ENCODE assay signal across 12 cellular contexts in the genomic region with DNA sequence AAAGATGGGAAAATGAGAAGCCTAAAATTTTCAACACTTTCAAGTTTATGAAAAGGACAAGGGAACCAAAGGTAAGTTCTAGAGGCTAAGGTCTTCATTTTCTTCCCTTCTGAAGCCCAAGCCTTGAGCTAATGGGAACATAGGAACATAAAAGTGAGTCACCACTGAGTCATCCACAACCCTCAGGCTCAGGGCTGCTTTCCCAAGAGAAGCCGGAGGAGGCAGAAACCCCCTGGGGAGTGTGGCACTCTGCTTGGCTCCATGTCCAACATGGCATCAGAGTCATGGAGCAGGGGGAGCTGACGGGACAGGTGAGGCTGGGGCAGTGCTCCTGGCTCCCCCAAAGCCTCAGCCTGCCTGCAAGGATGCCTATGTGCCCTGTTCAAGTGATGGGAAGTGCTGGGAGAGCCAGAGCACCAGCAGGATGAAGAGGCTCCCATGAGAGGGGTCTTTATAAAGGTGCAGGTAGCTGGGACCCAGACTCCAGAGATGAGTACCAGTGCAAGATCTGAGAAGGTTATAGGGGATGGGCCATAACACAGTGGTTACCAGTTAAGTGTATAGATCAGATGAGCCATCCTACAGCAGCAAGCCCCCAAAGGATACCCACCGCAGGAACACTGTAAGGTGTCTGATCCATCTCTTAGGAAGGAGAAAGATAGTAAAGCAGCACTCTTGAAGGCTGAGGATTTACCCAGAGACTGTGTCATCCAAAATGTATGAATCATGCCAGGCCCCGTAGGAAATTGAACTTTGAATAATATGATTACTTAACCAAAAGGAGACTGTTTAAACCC. TPM values are rescaled to one million over a fixed set of nuclear protein-coding genes. Genes with fewer than 3 reads are reported as not detected.
A peak's percentile ranks its signal among the peaks of the same experiment; 100 is the strongest.
DNase-seq lines count a peak whose midpoint lies in the region; ATAC-seq and TF ChIP-seq lines count a peak whose summit lies in the region.
"Had no signal": no experiment of that assay in that cellular context is flagged by ENCODE, and none has a peak within 500 bp of the region (broad histone marks: within the 10 kb centered on the region; RNA-seq: fewer than 3 reads in every experiment).

No MANE protein-coding gene starts in this region.

- peak; percentile 24 for DNase-seq in SIG-M5 treated with dmso at 0.1 percent for 504 hours (lab: John Stamatoyannopoulos, UW; ENCODE audit: unreplicated experiment)
- DNase-seq in SIG-M5 (lab: John Stamatoyannopoulos, UW), result no peak
- peak; percentile 52 for DNase-seq in SW480 (ENCODE audit: low spot score)
- peak; percentile 72 for DNase-seq in foreskin melanocyte
- no peak for DNase-seq in Peyer's patch
- DNase-seq in NCI-H345 treated with DMSO at 0.1 percent for 48 hours (lab: John Stamatoyannopoulos, UW; ENCODE audit: unreplicated experiment), result no peak
- no peak for DNase-seq in activated CD8-positive, alpha-beta T cell treated with anti-CD3 and anti-CD28 coated beads, Interleukin-2, amount 10 ng/mL, durations not matched to agents 7 days and 5 days
- DNase-seq: activated B cell treated with CpG ODN at 0.5 μM for 24 hours, lower lobe of right lung, NCI-H2107 had no signal

- CTCF ChIA-PET in activated CD8-positive, alpha-beta T cell treated with anti-CD3 and anti-CD28 coated beads, Interleukin-2, amount 10 ng/mL, durations not matched to agents 7 days and 5 days (lab: Charles Lee), result no interaction called here

- POLR2A ChIA-PET in activated CD8-positive, alpha-beta T cell treated with anti-CD3 and anti-CD28 coated beads, Interleukin-2, amount 10 ng/mL, durations not matched to agents 7 days and 5 days (lab: Charles Lee), result interaction anchor here (0.7 kb wide), 1 partner anchor 384 kb away, joined by 3 read pairs; no protein-coding TSS in a partner anchor

- no peaks in the 10 kb centered on the region for H3K27me3 Mint-ChIP-seq in activated CD8-positive, alpha-beta T cell treated with anti-CD3 and anti-CD28 coated beads, Interleukin-2, amount 10 ng/mL, durations not matched to agents 7 days and 5 days (ENCODE audit: low read depth)

- no peak for ATAC-seq in activated CD8-positive, alpha-beta T cell treated with anti-CD3 and anti-CD28 coated beads, Interleukin-2, amount 10 ng/mL, durations not matched to agents 7 days and 5 days
- ATAC-seq in GM18520 (IDR thresholded peaks at IDR 0.05; ENCODE audit: unreplicated experiment), result no peak

- H3K9me3 ChIP-seq in Peyer's patch, result no peaks in the 10 kb centered on the region
- H3K9me3 ChIP-seq: lower lobe of right lung had no signal

- no peaks in the 10 kb centered on the region for H3K4me1 ChIP-seq in Peyer's patch
- H3K4me1 ChIP-seq: lower lobe of right lung had no signal

- no peaks in the 10 kb centered on the region for H3K4me1 Mint-ChIP-seq in activated CD8-positive, alpha-beta T cell treated with anti-CD3 and anti-CD28 coated beads, Interleukin-2, amount 10 ng/mL, durations not matched to agents 7 days and 5 days (ENCODE audit: low read depth)
- H3K4me1 Mint-ChIP-seq: activated B cell treated with CpG ODN at 0.5 μM for 24 hours had no signal

- H3K4me3 Mint-ChIP-seq in activated CD8-positive, alpha-beta T cell treated with anti-CD3 and anti-CD28 coated beads, Interleukin-2, amount 10 ng/mL, durations not matched to agents 7 days and 5 days, result no peak overlapping the region
- H3K4me3 Mint-ChIP-seq: activated B cell treated with CpG ODN at 0.5 μM for 24 hours had no signal

- no peak for TF ChIP-seq POLR2A in Peyer's patch (IDR thresholded peaks at IDR 0.05)

- H3K27ac Mint-ChIP-seq in activated CD8-positive, alpha-beta T cell treated with anti-CD3 and anti-CD28 coated beads, Interleukin-2, amount 10 ng/mL, durations not matched to agents 7 days and 5 days, result no peak overlapping the region
- H3K27ac Mint-ChIP-seq: activated B cell treated with CpG ODN at 0.5 μM for 24 hours had no signal

- no peaks in the 10 kb centered on the region for H3K9me3 Mint-ChIP-seq in activated CD8-positive, alpha-beta T cell treated with anti-CD3 and anti-CD28 coated beads, Interleukin-2, amount 10 ng/mL, durations not matched to agents 7 days and 5 days (ENCODE audit: insufficient read depth)

- H3K27ac ChIP-seq in Peyer's patch, result no peak overlapping the region
- H3K27ac ChIP-seq: cardiac muscle cell, lower lobe of right lung had no signal

- H3K27me3 ChIP-seq in Peyer's patch, result no peaks in the 10 kb centered on the region
- H3K27me3 ChIP-seq: cardiac muscle cell had no signal

- H3K36me3 ChIP-seq in Peyer's patch, result no peaks in the 10 kb centered on the region
- H3K36me3 ChIP-seq: cardiac muscle cell, lower lobe of right lung had no signal

- TF ChIP-seq CTCF in Peyer's patch (IDR thresholded peaks at IDR 0.05), result no peak

- no peak overlapping the region for H3K4me3 ChIP-seq in Peyer's patch
- H3K4me3 ChIP-seq: cardiac muscle cell, lower lobe of right lung had no signal

- H3K36me3 Mint-ChIP-seq in activated CD8-positive, alpha-beta T cell treated with anti-CD3 and anti-CD28 coated beads, Interleukin-2, amount 10 ng/mL, durations not matched to agents 7 days and 5 days (ENCODE audit: low read depth), result no peaks in the 10 kb centered on the region

RNA-seq across cellular contexts. Expression of gene RYR3, which starts 31.8 kb away (rescaled TPM):
- 1 to 10 TPM in 3 of 4 donors, under 1 TPM in 1; 0.18 to 3.3 (median 2.3) TPM for total RNA-seq in Peyer's patch
- not detected for total RNA-seq in activated CD8-positive, alpha-beta T cell treated with anti-CD3 and anti-CD28 coated beads, Interleukin-2, amount 10 ng/mL, durations not matched to agents 7 days and 5 days
- total RNA-seq: activated B cell treated with CpG ODN at 0.5 μM for 24 hours had no signal

Comparison
In these comparisons a context has a peak if more than half of its experiments do, and no peak if none do; other contexts are left out.
1. DNase-seq: peak in SIG-M5 treated with dmso at 0.1 percent for 504 hours (single experiment), SW480 (single experiment) and foreskin melanocyte (single experiment); none in SIG-M5 (single experiment), Peyer's patch (0 of 3), NCI-H345 treated with DMSO at 0.1 percent for 48 hours (single experiment) and activated CD8-positive, alpha-beta T cell treated with anti-CD3 and anti-CD28 coated beads, Interleukin-2, amount 10 ng/mL, durations not matched to agents 7 days and 5 days (single experiment).